23 cellular contexts compared by ENCODE assay signal in the genomic region with DNA sequence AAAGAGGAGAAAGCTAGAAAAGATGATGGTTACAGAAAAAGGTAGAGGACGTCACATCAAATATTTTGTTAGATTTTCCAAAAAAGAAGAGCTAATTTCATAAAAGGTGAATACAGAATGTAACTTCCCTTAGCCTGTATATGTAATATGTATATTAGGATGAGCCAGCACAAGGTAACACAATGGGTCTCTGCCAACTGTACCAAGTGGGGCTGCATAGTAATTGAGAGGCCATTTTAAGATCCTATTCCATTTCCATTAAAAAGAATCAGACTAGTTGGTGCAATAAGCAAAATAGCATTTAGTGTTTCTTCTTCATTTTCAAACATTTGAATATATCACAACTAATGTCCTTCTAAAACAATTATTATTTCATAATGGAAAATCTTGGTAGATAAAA.
"Had no signal": no experiment of that assay in that cellular context is flagged by ENCODE, and none has a peak within 500 bp of the region (broad histone marks: within the 10 kb centered on the region; RNA-seq: fewer than 3 reads in every experiment).

No MANE protein-coding gene starts in this region.

- H3K4me1 ChIP-seq: parathyroid adenoma, right lobe of liver, tibial nerve, uterus had no signal

- H3K4me1 Mint-ChIP-seq: nephron had no signal

- DNase-seq: activated CD4-positive, alpha-beta T cell treated with anti-CD3 and anti-CD28 coated beads, Interleukin-2, amount 10 ng/mL, durations not matched to agents 7 days and 5 days; activated CD4-positive, CD25-positive, alpha-beta regulatory T cell; activated CD8-positive, alpha-beta memory T cell treated with anti-CD3 and anti-CD28 coated beads, Interleukin-2, amount 50 U/mL, for 4 hours; activated naive CD4-positive, alpha-beta T cell treated with anti-CD3 and anti-CD28 coated beads for 36 hours; activated naive CD8-positive, alpha-beta T cell treated with anti-CD3 and anti-CD28 coated beads, Interleukin-2, amount 50 U/mL, for 24 hours; activated T-cell treated with anti-CD3 and anti-CD28 coated beads, Interleukin-2, amount 50 U/mL, for 4 hours; anterior cingulate cortex; effector CD8-positive, alpha-beta T cell; hippocampal formation; kidney; midbrain; right lobe of liver; small intestine; stimulated activated CD4-positive, alpha-beta T cell treated with anti-CD3 and anti-CD28 coated beads, Interleukin-15, amount 100 ng/mL, for 24 hours; stimulated activated CD4-positive, alpha-beta T cell treated with anti-CD3 and anti-CD28 coated beads, Interleukin-2, amount 100 ng/mL, for 48 hours; T1000; uterus had no signal

- H3K4me3 Mint-ChIP-seq: activated CD4-positive, alpha-beta T cell treated with anti-CD3 and anti-CD28 coated beads, Interleukin-2, amount 10 ng/mL, durations not matched to agents 7 days and 5 days; activated naive CD4-positive, alpha-beta T cell treated with anti-CD3 and anti-CD28 coated beads for 36 hours; activated naive CD8-positive, alpha-beta T cell treated with anti-CD3 and anti-CD28 coated beads, Interleukin-2, amount 50 U/mL, for 24 hours; activated T-cell treated with anti-CD3 and anti-CD28 coated beads, Interleukin-2, amount 50 U/mL, for 4 hours; nephron; stimulated activated naive CD8-positive, alpha-beta T cell treated with anti-CD3 and anti-CD28 coated beads, Interleukin-15, Interleukin-2, amounts not matched to agents 100 ng/mL and 50 ng/mL, for 24 hours had no signal

- ATAC-seq: activated naive CD8-positive, alpha-beta T cell treated with anti-CD3 and anti-CD28 coated beads, Interleukin-2, amount 50 U/mL, for 24 hours; activated T-cell treated with anti-CD3 and anti-CD28 coated beads, Interleukin-2, amount 50 U/mL, for 4 hours; left lobe of liver; right lobe of liver had no signal

- H3K36me3 ChIP-seq: right lobe of liver, tibial nerve, uterus had no signal

- H3K9ac ChIP-seq: parathyroid adenoma had no signal

- H3K27me3 Mint-ChIP-seq: activated CD4-positive, alpha-beta T cell treated with anti-CD3 and anti-CD28 coated beads, Interleukin-2, amount 10 ng/mL, durations not matched to agents 7 days and 5 days; activated naive CD8-positive, alpha-beta T cell treated with anti-CD3 and anti-CD28 coated beads, Interleukin-2, amount 50 U/mL, for 24 hours; stimulated activated naive CD8-positive, alpha-beta T cell treated with anti-CD3 and anti-CD28 coated beads, Interleukin-15, Interleukin-2, amounts not matched to agents 100 ng/mL and 50 ng/mL, for 24 hours had no signal

- H3K79me2 ChIP-seq: parathyroid adenoma had no signal

- H3K9me3 ChIP-seq: right lobe of liver, tibial nerve, uterus had no signal

- H3K9me3 Mint-ChIP-seq: activated CD4-positive, alpha-beta T cell treated with anti-CD3 and anti-CD28 coated beads, Interleukin-2, amount 10 ng/mL, durations not matched to agents 7 days and 5 days; activated naive CD8-positive, alpha-beta T cell treated with anti-CD3 and anti-CD28 coated beads, Interleukin-2, amount 50 U/mL, for 24 hours; activated T-cell treated with anti-CD3 and anti-CD28 coated beads, Interleukin-2, amount 50 U/mL, for 4 hours; stimulated activated naive CD8-positive, alpha-beta T cell treated with anti-CD3 and anti-CD28 coated beads, Interleukin-15, Interleukin-2, amounts not matched to agents 100 ng/mL and 50 ng/mL, for 24 hours had no signal

- H3K27ac ChIP-seq: parathyroid adenoma, right lobe of liver, tibial nerve, uterus had no signal

- H3K4me3 ChIP-seq: lung, right lobe of liver, tibial nerve, uterus had no signal

- H2AFZ ChIP-seq: parathyroid adenoma had no signal

- H3K27ac Mint-ChIP-seq: activated CD4-positive, alpha-beta T cell treated with anti-CD3 and anti-CD28 coated beads, Interleukin-2, amount 10 ng/mL, durations not matched to agents 7 days and 5 days; activated naive CD4-positive, alpha-beta T cell treated with anti-CD3 and anti-CD28 coated beads for 36 hours; activated naive CD8-positive, alpha-beta T cell treated with anti-CD3 and anti-CD28 coated beads, Interleukin-2, amount 50 U/mL, for 24 hours; nephron; stimulated activated naive CD8-positive, alpha-beta T cell treated with anti-CD3 and anti-CD28 coated beads, Interleukin-15, Interleukin-2, amounts not matched to agents 100 ng/mL and 50 ng/mL, for 24 hours had no signal

- H3K27me3 ChIP-seq: right lobe of liver, tibial nerve, uterus had no signal
